Comparison of ENCODE assay signal across 11 cellular contexts in the genomic region with DNA sequence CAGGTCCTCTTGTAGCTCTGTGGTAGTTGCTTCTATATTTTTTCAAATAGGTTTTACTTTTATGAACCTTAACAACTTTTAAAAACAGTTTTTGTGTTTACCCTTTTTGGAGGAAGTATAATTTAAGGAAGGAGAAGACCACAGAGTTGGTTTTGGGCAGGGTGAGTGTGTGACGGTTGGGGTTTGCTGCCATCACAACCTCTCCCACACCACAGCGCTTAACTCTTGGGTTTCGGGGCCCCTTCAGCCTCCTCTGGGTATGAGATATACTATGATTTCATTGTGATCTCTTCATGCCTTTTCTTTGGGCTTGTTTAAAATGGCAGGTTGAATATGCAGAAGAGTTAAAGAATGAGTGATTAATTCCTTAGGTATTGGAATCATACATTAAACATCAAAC.
DNase-seq lines count a peak whose midpoint lies in the region; ATAC-seq and FAIRE-seq lines count a peak whose summit lies in the region.
"Had no signal": no experiment of that assay in that cellular context is flagged by ENCODE, and none has a peak within 500 bp of the region (broad histone marks: within the 10 kb centered on the region; RNA-seq: fewer than 3 reads in every experiment).

No MANE protein-coding gene starts in this region.

- POLR2A ChIA-PET in naive thymus-derived CD8-positive, alpha-beta T cell (lab: Charles Lee) = interaction anchor here (0.7 to 7.7 kb wide), 8 partner anchors 13 to 79 kb away, joined by 3 to 140 read pairs (median 7); no protein-coding TSS in a partner anchor

- H3K27ac ChIP-seq in CD4-positive, CD25-positive, alpha-beta regulatory T cell (ENCODE audit: insufficient read depth, low read length, poor library complexity, severe bottlenecking) = peak overlapping the region; percentile 55
- H3K27ac ChIP-seq in small intestine (ENCODE audit: low read depth in 1 of 2, low read length in 1 of 2) = no peak overlapping the region

- no peaks in the 10 kb centered on the region for H3K36me3 Mint-ChIP-seq in CD4-positive, CD25-positive, alpha-beta regulatory T cell
- H3K36me3 Mint-ChIP-seq in activated T-cell treated with anti-CD3 and anti-CD28 coated beads, Interleukin-2, amount 50 U/mL, for 72 hours (ENCODE audit: insufficient read depth in 2 of 2) = peaks cover 0 to 7% of the 10 kb centered on the region in 2 donors
- no peaks in the 10 kb centered on the region for H3K36me3 Mint-ChIP-seq in naive thymus-derived CD8-positive, alpha-beta T cell

- H3K4me1 Mint-ChIP-seq in CD4-positive, CD25-positive, alpha-beta regulatory T cell = peaks cover 10 to 75% (median 35%) of the 10 kb centered on the region in 4 donors
- peaks cover 48% of the 10 kb centered on the region for H3K4me1 Mint-ChIP-seq in activated T-cell treated with anti-CD3 and anti-CD28 coated beads, Interleukin-2, amount 50 U/mL, for 72 hours (ENCODE audit: low read depth)
- H3K4me1 Mint-ChIP-seq in naive thymus-derived CD8-positive, alpha-beta T cell = peaks cover 37 to 73% (median 69%) of the 10 kb centered on the region in 4 donors

- H3K4me3 Mint-ChIP-seq in CD4-positive, CD25-positive, alpha-beta regulatory T cell = peak overlapping the region; percentile 89 to 99 (median 94)
- H3K4me3 Mint-ChIP-seq in activated T-cell treated with anti-CD3 and anti-CD28 coated beads, Interleukin-2, amount 50 U/mL, for 72 hours = peak overlapping the region; percentile 88 to 97
- peak overlapping the region; percentile 89 to 99 (median 93) for H3K4me3 Mint-ChIP-seq in naive thymus-derived CD8-positive, alpha-beta T cell

- 57 to 87% (median 69%) methylated on average over 3 of the region's 3 CpGs for WGBS in small intestine, 3 donors

- H3K36me3 ChIP-seq in CD4-positive, CD25-positive, alpha-beta regulatory T cell (ENCODE audit: control insufficient read depth, insufficient read depth, low read length) = no peaks in the 10 kb centered on the region
- no peaks in the 10 kb centered on the region for H3K36me3 ChIP-seq in small intestine (ENCODE audit: control insufficient read depth in 2 of 2, insufficient read depth in 2 of 2, low read length in 2 of 2)

- DNase-seq in CD4-positive, CD25-positive, alpha-beta regulatory T cell = peak in 2 of 3 donors; percentile 36 to 66
- DNase-seq in NOMO-1 (lab: John Stamatoyannopoulos, UW; ENCODE audit: unreplicated experiment in 2 of 2) = peak; percentile 85 to 94
- DNase-seq in activated T-cell treated with anti-CD3 and anti-CD28 coated beads, Interleukin-2, amount 50 U/mL, for 72 hours = peak; percentile 70 to 83
- DNase-seq in naive thymus-derived CD8-positive, alpha-beta T cell = peak in 9 of 10 donors; percentile 8 to 82 (median 67)
- no peak for DNase-seq in small intestine
- DNase-seq in A172 (ENCODE audit: low spot score) = no peak
- DNase-seq: activated gamma-delta T cell, head of caudate nucleus, SW 1271 had no signal

- no peak for FAIRE-seq in small intestine (lab: Jason Lieb, UNC)

- H3K27ac Mint-ChIP-seq in CD4-positive, CD25-positive, alpha-beta regulatory T cell = peak overlapping the region; percentile 96 to 99 (median 98)
- H3K27ac Mint-ChIP-seq in activated T-cell treated with anti-CD3 and anti-CD28 coated beads, Interleukin-2, amount 50 U/mL, for 72 hours = peak overlapping the region; percentile 64
- peak overlapping the region; percentile 87 to 100 (median 99) for H3K27ac Mint-ChIP-seq in naive thymus-derived CD8-positive, alpha-beta T cell

- peaks cover 0 to 3% (median 0%) of the 10 kb centered on the region in 7 donors for H3K9me3 Mint-ChIP-seq in CD4-positive, CD25-positive, alpha-beta regulatory T cell
- no peaks in the 10 kb centered on the region for H3K9me3 Mint-ChIP-seq in activated T-cell treated with anti-CD3 and anti-CD28 coated beads, Interleukin-2, amount 50 U/mL, for 72 hours
- H3K9me3 Mint-ChIP-seq in naive thymus-derived CD8-positive, alpha-beta T cell = peaks cover 0 to 2% (median 0%) of the 10 kb centered on the region in 9 donors

- ATAC-seq in CD4-positive, CD25-positive, alpha-beta regulatory T cell (ENCODE audit: low read depth in 2 of 2) = no peak
- ATAC-seq in activated T-cell treated with anti-CD3 and anti-CD28 coated beads, Interleukin-2, amount 50 U/mL, for 72 hours (replicated peaks in 1 of 2) = peak; percentile 31 to 40
- ATAC-seq in naive thymus-derived CD8-positive, alpha-beta T cell = peak in 1 of 2 donors; percentile 25
- ATAC-seq in GM18909 (IDR thresholded peaks at IDR 0.05; ENCODE audit: poor library complexity, unreplicated experiment) (no peak), HG03135 (IDR thresholded peaks at IDR 0.05; ENCODE audit: unreplicated experiment) (no peak)

- peaks cover 36% of the 10 kb centered on the region for H3K4me1 ChIP-seq in CD4-positive, CD25-positive, alpha-beta regulatory T cell (ENCODE audit: control insufficient read depth, insufficient read depth, low read length, poor library complexity, severe bottlenecking)
- peaks cover 0 to 6% of the 10 kb centered on the region in 2 donors for H3K4me1 ChIP-seq in small intestine (ENCODE audit: control insufficient read depth in 2 of 2, insufficient read depth in 1 of 2, low read depth in 1 of 2, low read length in 1 of 2)

- no peaks in the 10 kb centered on the region for H3K9me3 ChIP-seq in CD4-positive, CD25-positive, alpha-beta regulatory T cell (ENCODE audit: control insufficient read depth in 2 of 2, low read length in 2 of 2)
- no peaks in the 10 kb centered on the region for H3K9me3 ChIP-seq in small intestine (ENCODE audit: control insufficient read depth, low read depth)

- peaks cover 45% of the 10 kb centered on the region for H3K27me3 Mint-ChIP-seq in CD4-positive, CD25-positive, alpha-beta regulatory T cell
- H3K27me3 Mint-ChIP-seq in activated T-cell treated with anti-CD3 and anti-CD28 coated beads, Interleukin-2, amount 50 U/mL, for 72 hours (ENCODE audit: low read depth) = peaks cover 3% of the 10 kb centered on the region
- peaks cover 0 to 3% (median 0%) of the 10 kb centered on the region in 5 donors for H3K27me3 Mint-ChIP-seq in naive thymus-derived CD8-positive, alpha-beta T cell

- H3K4me3 ChIP-seq in CD4-positive, CD25-positive, alpha-beta regulatory T cell (ENCODE audit: low read depth, low read length) = peak overlapping the region; percentile 66
- H3K4me3 ChIP-seq in small intestine (ENCODE audit: low read depth in 1 of 2, low read length in 2 of 2) = no peak overlapping the region

- H3K27me3 ChIP-seq in CD4-positive, CD25-positive, alpha-beta regulatory T cell (ENCODE audit: control insufficient read depth, insufficient read depth, low read length) = peaks cover 8% of the 10 kb centered on the region
- H3K27me3 ChIP-seq in small intestine (ENCODE audit: control insufficient read depth in 2 of 2, insufficient read depth in 2 of 2, low read length in 2 of 2) = peaks cover 6 to 12% of the 10 kb centered on the region in 2 donors

Comparison
In these comparisons a context has a peak if more than half of its experiments do, and no peak if none do; other contexts are left out.
1. ATAC-seq: peak in activated T-cell treated with anti-CD3 and anti-CD28 coated beads, Interleukin-2, amount 50 U/mL, for 72 hours (2 of 2); none in CD4-positive, CD25-positive, alpha-beta regulatory T cell (0 of 2), GM18909 (single experiment) and HG03135 (single experiment).
2. DNase-seq: peak in CD4-positive, CD25-positive, alpha-beta regulatory T cell (2 of 3), NOMO-1 (2 of 2), activated T-cell treated with anti-CD3 and anti-CD28 coated beads, Interleukin-2, amount 50 U/mL, for 72 hours (2 of 2) and naive thymus-derived CD8-positive, alpha-beta T cell (9 of 10); none in small intestine (single experiment) and A172 (single experiment).
3. Peak in every context shown above with its lines, with median percentiles within 50 percentile points of each other: H3K27ac Mint-ChIP-seq and H3K4me3 Mint-ChIP-seq.